In genomic region chr4:38781085-38781484, GRCh38 we compare ENCODE assay signal across 1 cellular context.
TF ChIP-seq lines count a peak whose summit lies in the region.

No MANE protein-coding gene starts in this region.

TF ChIP-seq in GM12878, 131 proteins besides CTCF, POLR2A, EP300 and RAD21:
- peak; percentile 35; the same call in 1 of the 2 replicates for TF ChIP-seq MLLT1 (IDR thresholded peaks at IDR 0.05)
- peak; percentile 23; the same call in 1 of the 2 replicates for TF ChIP-seq BACH1 (IDR thresholded peaks at IDR 0.05; ENCODE audit: borderline replicate concordance)
- TF ChIP-seq CBX5 (IDR thresholded peaks at IDR 0.05; ENCODE audit: low read depth), result 0 out of 2 replicates have a peak, but pooled peaks have one; percentile 18
- TF ChIP-seq IKZF2 (IDR thresholded peaks at IDR 0.05), result peak; percentile 21 to 48; a peak in 2 of 4 replicates
- 0 out of 2 replicates have a peak, but pooled peaks have one; percentile 29 for TF ChIP-seq MTA2 (IDR thresholded peaks at IDR 0.05; ENCODE audit: low read depth)
- 0 out of 2 replicates have a peak, but pooled peaks have one; percentile 29 for TF ChIP-seq ZNF217 (IDR thresholded peaks at IDR 0.05)
- peak; percentile 36; the same call in 1 of the 2 replicates for TF ChIP-seq NFIC (IDR thresholded peaks at IDR 0.05; ENCODE audit: low read depth, low read length)
- TF ChIP-seq IKZF1 (conservative IDR thresholded peaks at IDR 0.05), result peak; percentile 52
- peak; percentile 52 for TF ChIP-seq ZNF384 (IDR thresholded peaks at IDR 0.05; ENCODE audit: borderline replicate concordance, low read depth, low read length)
- TF ChIP-seq RELB (IDR thresholded peaks at IDR 0.05; ENCODE audit: low read depth), result peak; percentile 56
- 0 out of 2 replicates have a peak, but pooled peaks have one; percentile 39 for TF ChIP-seq POLR2AphosphoS5 (IDR thresholded peaks at IDR 0.05; ENCODE audit: low read length)
- peak; percentile 45; the same call in 1 of the 2 replicates for TF ChIP-seq PAX5 (IDR thresholded peaks at IDR 0.05; ENCODE audit: borderline replicate concordance, low read depth, low read length)
- peak; percentile 72 for TF ChIP-seq ATF7 (IDR thresholded peaks at IDR 0.05; ENCODE audit: low read depth)
- peak; percentile 30; the same call in 1 of the 2 replicates for TF ChIP-seq HDGF (IDR thresholded peaks at IDR 0.05)
- 0 out of 2 replicates have a peak, but pooled peaks have one; percentile 13 for TF ChIP-seq JUNB (IDR thresholded peaks at IDR 0.05)
- peak; percentile 25; the same call in 1 of the 2 replicates for TF ChIP-seq RUNX3 (IDR thresholded peaks at IDR 0.05; ENCODE audit: low read length)
- TF ChIP-seq EED (IDR thresholded peaks at IDR 0.05; ENCODE audit: low read depth), result 0 out of 2 replicates have a peak, but pooled peaks have one; percentile 22
- peak in 1 of 2 experiments; percentile 43; a peak in 1 of 4 replicates for TF ChIP-seq BHLHE40 (IDR thresholded peaks at IDR 0.05; ENCODE audit: borderline replicate concordance in 1 of 2, low read depth in 2 of 2, low read length in 1 of 2)
- 0 out of 2 replicates have a peak, but pooled peaks have one; percentile 45 for TF ChIP-seq HDAC2 (IDR thresholded peaks at IDR 0.05)
- peak; percentile 41 for TF ChIP-seq NBN (IDR thresholded peaks at IDR 0.05)
TF ChIP-seq in GM12878: peak in this region for 20; not testable (repeated sequence) for 111.
